ENCODE assay signal across 17 cellular contexts in the genomic region with DNA sequence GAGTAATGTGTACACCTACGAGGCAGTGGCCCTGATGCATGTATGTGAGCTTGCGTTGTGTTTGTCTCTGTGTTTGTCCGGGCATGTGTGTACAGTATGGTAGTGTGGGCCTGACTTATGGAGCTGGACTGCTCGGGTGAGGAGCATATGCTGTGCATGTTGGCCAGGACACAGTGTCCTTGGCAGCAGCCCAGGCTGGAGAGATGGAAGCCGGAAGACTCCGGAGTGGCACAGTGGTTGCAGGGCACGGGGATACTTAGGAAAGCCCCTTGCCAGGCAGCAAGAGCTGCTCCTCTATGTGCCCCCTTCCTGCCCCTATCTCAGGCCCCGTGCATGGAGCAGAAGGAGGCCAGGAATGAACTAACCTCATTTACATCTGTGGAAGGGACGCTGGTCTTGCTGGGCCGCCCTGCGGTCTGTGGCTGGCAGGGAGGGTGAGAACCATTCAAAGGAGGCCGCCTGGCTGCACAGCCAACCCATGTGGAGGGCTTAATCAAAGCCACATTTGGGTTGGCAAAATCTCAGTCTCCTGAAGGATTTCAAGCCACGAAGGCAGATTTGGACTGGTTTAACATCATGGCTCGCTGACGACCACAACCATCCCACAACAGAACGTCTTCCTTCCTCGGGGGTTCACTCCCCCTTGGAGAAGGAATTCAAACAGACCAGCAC. TPM values are rescaled to one million over a fixed set of nuclear protein-coding genes. Genes with fewer than 3 reads are reported as not detected.
DNase-seq lines count a peak whose midpoint lies in the region; ATAC-seq and TF ChIP-seq lines count a peak whose summit lies in the region.
"Had no signal": no experiment of that assay in that cellular context is flagged by ENCODE, and none has a peak within 500 bp of the region (broad histone marks: within the 10 kb centered on the region; RNA-seq: fewer than 3 reads in every experiment).

No MANE protein-coding gene starts in this region.

- DNase-seq in Right ventricle myocardium inferior (ENCODE audit: missing footprints) (peak; percentile 88), right atrium auricular region (ENCODE audit: low spot score) (no peak), osteoblast (ENCODE audit: insufficient read length, low spot score, missing footprints) (peak; percentile 62), aorta (no peak), Calu3 (no peak), progenitor cell of endocrine pancreas (ENCODE audit: low spot score, unreplicated experiment) (no peak)
- DNase-seq: 8988T; activated CD8-positive, alpha-beta memory T cell treated with anti-CD3 and anti-CD28 coated beads, Interleukin-2, amount 50 U/mL, for 48 hours; activated naive CD8-positive, alpha-beta T cell treated with anti-CD3 and anti-CD28 coated beads, Interleukin-2, amount 50 U/mL, for 24 hours; DMS153; H7; NCI-H1092; SJCRH30 had no signal

- H3K4me2 ChIP-seq in osteoblast (ENCODE audit: insufficient read depth, low read length), result no peak overlapping the region

- peak; percentile 87 for ATAC-seq in Right ventricle myocardium inferior
- peak; percentile 69 for ATAC-seq in gastroesophageal sphincter
- peak; percentile 59 for ATAC-seq in aorta (ENCODE audit: low FRiP score)
- no peak for ATAC-seq in HG03442 (IDR thresholded peaks at IDR 0.05; ENCODE audit: unreplicated experiment)
- ATAC-seq: activated naive CD8-positive, alpha-beta T cell treated with anti-CD3 and anti-CD28 coated beads, Interleukin-2, amount 50 U/mL, for 24 hours had no signal

- H3K27ac Mint-ChIP-seq in Calu3 (ENCODE audit: unreplicated experiment), result no peak overlapping the region
- H3K27ac Mint-ChIP-seq in progenitor cell of endocrine pancreas, result no peak overlapping the region
- H3K27ac Mint-ChIP-seq: activated naive CD8-positive, alpha-beta T cell treated with anti-CD3 and anti-CD28 coated beads, Interleukin-2, amount 50 U/mL, for 24 hours had no signal

- H3K4me3 Mint-ChIP-seq in Calu3 (ENCODE audit: low read depth, unreplicated experiment), result no peak overlapping the region
- no peak overlapping the region for H3K4me3 Mint-ChIP-seq in progenitor cell of endocrine pancreas (ENCODE audit: low read depth)
- H3K4me3 Mint-ChIP-seq: activated naive CD8-positive, alpha-beta T cell treated with anti-CD3 and anti-CD28 coated beads, Interleukin-2, amount 50 U/mL, for 24 hours had no signal

- H3K27ac ChIP-seq in right atrium auricular region (no peak overlapping the region), gastroesophageal sphincter (no peak overlapping the region), osteoblast (ENCODE audit: low read depth, low read length) (no peak overlapping the region), aorta (ENCODE audit: low read depth in 1 of 2, low read length in 2 of 2) (no peak overlapping the region)
- H3K27ac ChIP-seq: SJCRH30 had no signal

- H3K4me3 ChIP-seq in right atrium auricular region, result no peak overlapping the region
- no peak overlapping the region for H3K4me3 ChIP-seq in gastroesophageal sphincter
- H3K4me3 ChIP-seq in osteoblast (ENCODE audit: insufficient read depth, low read length), result no peak overlapping the region
- H3K4me3 ChIP-seq in aorta (ENCODE audit: low read length in 2 of 2), result no peak overlapping the region
- H3K4me3 ChIP-seq: SJCRH30, skin epidermis had no signal

- no peaks in the 10 kb centered on the region for H4K20me1 ChIP-seq in osteoblast (ENCODE audit: insufficient read depth, low read length)

- H3K27me3 ChIP-seq in right atrium auricular region, result no peaks in the 10 kb centered on the region
- H3K27me3 ChIP-seq in gastroesophageal sphincter, result no peaks in the 10 kb centered on the region
- no peaks in the 10 kb centered on the region for H3K27me3 ChIP-seq in osteoblast (ENCODE audit: insufficient read depth, low read length)
- no peaks in the 10 kb centered on the region for H3K27me3 ChIP-seq in aorta (ENCODE audit: control insufficient read depth in 1 of 2, insufficient read depth in 2 of 2, low read length in 1 of 2)
- H3K27me3 ChIP-seq: SJCRH30 had no signal

- H3K27me3 Mint-ChIP-seq in Calu3 (ENCODE audit: unreplicated experiment) (no peaks in the 10 kb centered on the region), progenitor cell of endocrine pancreas (peaks cover 3% of the 10 kb centered on the region)
- H3K27me3 Mint-ChIP-seq: activated naive CD8-positive, alpha-beta T cell treated with anti-CD3 and anti-CD28 coated beads, Interleukin-2, amount 50 U/mL, for 24 hours had no signal

- WGBS in gastroesophageal sphincter (ENCODE audit: low coverage in 1 of 2), 2 donors, result 60 to 64% methylated on average over 1 to 5 of the region's 17 CpGs
- 23 to 37% methylated on average over 17 of the region's 17 CpGs for WGBS in aorta, 2 donors

- H2AFZ ChIP-seq in osteoblast (ENCODE audit: low read length), result no peak overlapping the region

- intact Hi-C loops in Right ventricle myocardium inferior (cut with DNase I) (no loop called here), aorta (cut with DNase I) (no loop called here), Calu3 (cut with micrococcal nuclease; ENCODE audit: unreplicated experiment) (no loop called here)

- no peaks in the 10 kb centered on the region for H3K9me3 Mint-ChIP-seq in Calu3 (ENCODE audit: low read depth, unreplicated experiment)
- H3K9me3 Mint-ChIP-seq in progenitor cell of endocrine pancreas (ENCODE audit: low read depth), result no peaks in the 10 kb centered on the region
- H3K9me3 Mint-ChIP-seq: activated naive CD8-positive, alpha-beta T cell treated with anti-CD3 and anti-CD28 coated beads, Interleukin-2, amount 50 U/mL, for 24 hours had no signal

- H3K4me1 ChIP-seq in right atrium auricular region (peaks cover 0 to 14% of the 10 kb centered on the region in 2 donors), gastroesophageal sphincter (peaks cover 0 to 12% (median 0%) of the 10 kb centered on the region in 3 donors), osteoblast (ENCODE audit: insufficient read depth, low read length) (no peaks in the 10 kb centered on the region), aorta (ENCODE audit: control insufficient read depth in 1 of 2, insufficient read depth in 2 of 2, low read length in 2 of 2) (no peaks in the 10 kb centered on the region)
- H3K4me1 ChIP-seq: SJCRH30 had no signal

- H3K79me2 ChIP-seq in osteoblast (ENCODE audit: insufficient read depth, low read length), result no peaks in the 10 kb centered on the region

- no peaks in the 10 kb centered on the region for H3K36me3 Mint-ChIP-seq in Calu3 (ENCODE audit: insufficient read depth, unreplicated experiment)
- H3K36me3 Mint-ChIP-seq in progenitor cell of endocrine pancreas (ENCODE audit: insufficient read depth), result no peaks in the 10 kb centered on the region

- TF ChIP-seq EP300 in gastroesophageal sphincter (IDR thresholded peaks at IDR 0.05), result no peak

- H3K36me3 ChIP-seq in right atrium auricular region (peaks cover 40% of the 10 kb centered on the region), gastroesophageal sphincter (peaks cover 0 to 70% of the 10 kb centered on the region in 2 donors), osteoblast (ENCODE audit: insufficient read depth, low read length) (no peaks in the 10 kb centered on the region), aorta (ENCODE audit: control insufficient read depth in 1 of 2, insufficient read depth in 2 of 2, low read length in 1 of 2) (no peaks in the 10 kb centered on the region)
- H3K36me3 ChIP-seq: SJCRH30 had no signal

- TF ChIP-seq CTCF in right atrium auricular region (IDR thresholded peaks at IDR 0.05) (no peak), gastroesophageal sphincter (IDR thresholded peaks at IDR 0.05) (no peak), osteoblast (IDR thresholded peaks at IDR 0.05; ENCODE audit: extremely low read depth, low read depth, low read length) (no peak), Calu3 (IDR thresholded peaks at IDR 0.05; ENCODE audit: unreplicated experiment) (no peak), progenitor cell of endocrine pancreas (IDR thresholded peaks at IDR 0.05; ENCODE audit: unreplicated experiment) (no peak)

- BruUV-seq in Calu3 (replicated peaks; lab: Mats Ljungman, UMichigan), result no TSS peak

- TF ChIP-seq POLR2A in gastroesophageal sphincter (IDR thresholded peaks at IDR 0.05), result no peak

- H3K4me1 Mint-ChIP-seq in Calu3 (ENCODE audit: low read depth, unreplicated experiment) (no peaks in the 10 kb centered on the region), progenitor cell of endocrine pancreas (ENCODE audit: low read depth) (no peaks in the 10 kb centered on the region)
- H3K4me1 Mint-ChIP-seq: activated naive CD8-positive, alpha-beta T cell treated with anti-CD3 and anti-CD28 coated beads, Interleukin-2, amount 50 U/mL, for 24 hours had no signal

- no peaks in the 10 kb centered on the region for H3K9me3 ChIP-seq in right atrium auricular region
- peaks cover 0 to 15% (median 0%) of the 10 kb centered on the region in 3 donors for H3K9me3 ChIP-seq in gastroesophageal sphincter
- no peaks in the 10 kb centered on the region for H3K9me3 ChIP-seq in osteoblast (ENCODE audit: low read depth, low read length)
- no peaks in the 10 kb centered on the region for H3K9me3 ChIP-seq in aorta (ENCODE audit: control insufficient read depth, low read length)
- H3K9me3 ChIP-seq: SJCRH30 had no signal

- CTCF ChIA-PET in Calu3 (lab: Charles Lee), result no interaction called here

RNA-seq across cellular contexts. Expression of gene RCVRN, which starts 32.2 kb away (rescaled TPM):
- total RNA-seq in Right ventricle myocardium inferior (not detected), right atrium auricular region (under 1 TPM; 0.24 to 0.37 TPM), gastroesophageal sphincter (under 1 TPM in 3 of 4 donors, not detected in 1; 0.27 to 0.81 (median 0.32) TPM), osteoblast (not detected in 2 replicates), aorta (1 to 10 TPM in 1 of 2 donors, under 1 TPM in 1; 0.23 to 1.0 TPM), Calu3 (2022) (not detected in 2 replicates), progenitor cell of endocrine pancreas (not detected in 2 replicates)
- polyA plus RNA-seq in aorta, result not detected
- total RNA-seq: H7, ureter had no signal

Comparison
In these comparisons a context has a peak if more than half of its experiments do, and no peak if none do; other contexts are left out.
1. DNase-seq: peak in Right ventricle myocardium inferior (single experiment) and osteoblast (single experiment); none in right atrium auricular region (single experiment), aorta (0 of 2), Calu3 (single experiment) and progenitor cell of endocrine pancreas (single experiment).